Comparison of ENCODE assay signal across 18 cellular contexts in genomic region chr2:6754412-6754811, GRCh38.
DNase-seq lines count a peak whose midpoint lies in the region; TF ChIP-seq lines count a peak whose summit lies in the region.
"Had no signal": no experiment of that assay in that cellular context is flagged by ENCODE, and none has a peak within 500 bp of the region (broad histone marks: within the 10 kb centered on the region; RNA-seq: fewer than 3 reads in every experiment).

No MANE protein-coding gene starts in this region.

- peaks cover 4% of the 10 kb centered on the region for H3K27me3 Mint-ChIP-seq in Caco-2 (ENCODE audit: insufficient read depth, unreplicated experiment)

- no peaks in the 10 kb centered on the region for H3K4me1 Mint-ChIP-seq in Caco-2 (ENCODE audit: low read depth, unreplicated experiment)
- H3K4me1 Mint-ChIP-seq: CD4-positive, CD25-positive, alpha-beta regulatory T cell had no signal

- CTCF ChIA-PET in Caco-2 (lab: Charles Lee) = no interaction called here

- H3K4me1 ChIP-seq in mesendoderm (ENCODE audit: control insufficient read depth, low read depth, low read length) (no peaks in the 10 kb centered on the region), Caco-2 (no peaks in the 10 kb centered on the region), uterus (no peaks in the 10 kb centered on the region)

- no peaks in the 10 kb centered on the region for H3K79me1 ChIP-seq in mesendoderm (ENCODE audit: low read length)

- no peak overlapping the region for H3K27ac ChIP-seq in WERI-Rb-1
- no peak overlapping the region for H3K27ac ChIP-seq in mesendoderm (ENCODE audit: low read depth, low read length)
- H3K27ac ChIP-seq in uterus = no peak overlapping the region
- H3K27ac ChIP-seq: SK-N-MC had no signal

- H3K9me3 Mint-ChIP-seq in Caco-2 (ENCODE audit: unreplicated experiment) = no peaks in the 10 kb centered on the region

- no peak overlapping the region for H3K4ac ChIP-seq in mesendoderm (ENCODE audit: low read depth, low read length)

- no peak overlapping the region for H3K56ac ChIP-seq in mesendoderm (ENCODE audit: low read length)

- H3K27ac Mint-ChIP-seq in Caco-2 (ENCODE audit: unreplicated experiment) = no peak overlapping the region
- H3K27ac Mint-ChIP-seq: CD4-positive, CD25-positive, alpha-beta regulatory T cell had no signal

- H3K27me3 ChIP-seq in WERI-Rb-1 (ENCODE audit: insufficient read depth, low read depth, severe bottlenecking) (no peaks in the 10 kb centered on the region), mesendoderm (ENCODE audit: insufficient read depth, low read length, poor library complexity) (no peaks in the 10 kb centered on the region), Caco-2 (replicated peaks; ENCODE audit: control insufficient read depth, insufficient read depth, low read length) (no peaks in the 10 kb centered on the region), uterus (no peaks in the 10 kb centered on the region)

- H2BK5ac ChIP-seq in mesendoderm (ENCODE audit: low read length) = no peak overlapping the region

- WGBS in mesendoderm (ENCODE audit: extremely low coverage, insufficient coverage, low lambda C conversion rate) = no CpG with 5 or more reads among the region's 8 CpGs

- POLR2A ChIA-PET in Caco-2 (lab: Charles Lee) = no interaction called here

- H3K18ac ChIP-seq in mesendoderm (ENCODE audit: low read length) = no peak overlapping the region

- no peak overlapping the region for H4K5ac ChIP-seq in mesendoderm (ENCODE audit: low read length)

- TF ChIP-seq POLR2A in uterus (IDR thresholded peaks at IDR 0.05) = no peak

- H3K79me2 ChIP-seq in mesendoderm (ENCODE audit: control insufficient read depth, insufficient read depth, low read length) = no peaks in the 10 kb centered on the region

- intact Hi-C loops in Caco-2 (cut with micrococcal nuclease; ENCODE audit: unreplicated experiment) (no loop called here), uterus (cut with DNase I; ENCODE audit: low total_unique reads) (no loop called here)

- no peak overlapping the region for H3K4me3 ChIP-seq in WERI-Rb-1 (ENCODE audit: low read depth, low read length)
- H3K4me3 ChIP-seq in mesendoderm (ENCODE audit: low read length) = no peak overlapping the region
- no peak overlapping the region for H3K4me3 ChIP-seq in Caco-2 (ENCODE audit: low read depth, low read length)
- no peak overlapping the region for H3K4me3 ChIP-seq in uterus
- H3K4me3 ChIP-seq: K562, SK-N-MC had no signal

- H2AK5ac ChIP-seq in mesendoderm (ENCODE audit: low read length) = no peak overlapping the region

- no peak overlapping the region for H2BK15ac ChIP-seq in mesendoderm (replicated peaks; ENCODE audit: low read depth)

- no peak overlapping the region for H4K8ac ChIP-seq in mesendoderm (ENCODE audit: low read depth, low read length)

- H3K9me3 ChIP-seq in WERI-Rb-1 (ENCODE audit: severe bottlenecking) (no peaks in the 10 kb centered on the region), Caco-2 (no peaks in the 10 kb centered on the region), uterus (no peaks in the 10 kb centered on the region)
- H3K9me3 ChIP-seq: BE2C had no signal

- H3K9ac ChIP-seq in mesendoderm (ENCODE audit: low read length) = no peak overlapping the region

- BruUV-seq in Caco-2 (replicated peaks; lab: Mats Ljungman, UMichigan) = no TSS peak

- no peak overlapping the region for H3K23ac ChIP-seq in mesendoderm (ENCODE audit: low read length)

- no peak overlapping the region for H3K4me3 Mint-ChIP-seq in Caco-2 (ENCODE audit: unreplicated experiment)
- H3K4me3 Mint-ChIP-seq: CD4-positive, CD25-positive, alpha-beta regulatory T cell had no signal

- TF ChIP-seq CTCF in WERI-Rb-1 (IDR thresholded peaks at IDR 0.05; ENCODE audit: low read depth, low read length) = no peak
- TF ChIP-seq CTCF in Caco-2 (IDR thresholded peaks at IDR 0.05; ENCODE audit: insufficient read depth in 1 of 2, low read depth in 1 of 2, low read length in 1 of 2, severe bottlenecking in 1 of 2, unreplicated experiment in 1 of 2) = no peak
- no peak for TF ChIP-seq CTCF in uterus (IDR thresholded peaks at IDR 0.05)

- no peaks in the 10 kb centered on the region for H3K36me3 Mint-ChIP-seq in Caco-2 (ENCODE audit: insufficient read depth, unreplicated experiment)
- H3K36me3 Mint-ChIP-seq: CD4-positive, CD25-positive, alpha-beta regulatory T cell had no signal

- DNase-seq in NCI-H82 (lab: John Stamatoyannopoulos, UW) (peak; percentile 66), NCI-H82 treated with DMSO at 0.1 percent for 48 hours (lab: John Stamatoyannopoulos, UW; ENCODE audit: unreplicated experiment) (no peak), WERI-Rb-1 (peak; percentile 58), mesendoderm (peak; percentile 21), Caco-2 (no peak), uterus (no peak)
- DNase-seq in NK-92 treated with Interleukin-12 subunit alpha and Interleukin-12 subunit beta, amount 100 ng/mL, for 24 hours (lab: John Stamatoyannopoulos, UW) = no peak
- DNase-seq: BE2C; CD4-positive, CD25-positive, alpha-beta regulatory T cell; COR-L47; GDM1; NCI-H1092 treated with DMSO at 0.1 percent for 48 hours; NCI-H187; NCI-H446; NCI-H526 treated with DMSO at 0.1 percent for 48 hours; SHP77 had no signal

- no peaks in the 10 kb centered on the region for H3K36me3 ChIP-seq in WERI-Rb-1
- no peaks in the 10 kb centered on the region for H3K36me3 ChIP-seq in mesendoderm (ENCODE audit: control insufficient read depth, insufficient read depth, low read length)
- H3K36me3 ChIP-seq in Caco-2 (ENCODE audit: control insufficient read depth, insufficient read depth, low read length) = no peaks in the 10 kb centered on the region
- no peaks in the 10 kb centered on the region for H3K36me3 ChIP-seq in uterus
- H3K36me3 ChIP-seq: BE2C had no signal

- H2BK120ac ChIP-seq in mesendoderm (ENCODE audit: low read depth, low read length) = no peak overlapping the region

- no peak overlapping the region for H3K4me2 ChIP-seq in mesendoderm (ENCODE audit: low read length)

Comparison
In these comparisons a context has a peak if more than half of its experiments do, and no peak if none do; other contexts are left out.
1. DNase-seq: peak in NCI-H82 (single experiment), WERI-Rb-1 (single experiment) and mesendoderm (single experiment); none in NCI-H82 treated with DMSO at 0.1 percent for 48 hours (single experiment), NK-92 treated with Interleukin-12 subunit alpha and Interleukin-12 subunit beta, amount 100 ng/mL, for 24 hours (single experiment), Caco-2 (0 of 2) and uterus (0 of 2).